22 cellular contexts compared by ENCODE assay signal in genomic region chr3:127997961-127998360, GRCh38. TPM values are rescaled to one million over a fixed set of nuclear protein-coding genes. Genes with fewer than 3 reads are reported as not detected.
A peak's percentile ranks its signal among the peaks of the same experiment; 100 is the strongest.
DNase-seq lines count a peak whose midpoint lies in the region; ATAC-seq, FAIRE-seq and TF ChIP-seq lines count a peak whose summit lies in the region.
"Had no signal": no experiment of that assay in that cellular context is flagged by ENCODE, and none has a peak within 500 bp of the region (broad histone marks: within the 10 kb centered on the region; RNA-seq: fewer than 3 reads in every experiment).

No MANE protein-coding gene starts in this region.

- TF ChIP-seq CTCF in bronchial epithelial cell (IDR thresholded peaks at IDR 0.05; ENCODE audit: insufficient read depth, low read length, severe bottlenecking) (no peak), progenitor cell of endocrine pancreas (IDR thresholded peaks at IDR 0.05; ENCODE audit: unreplicated experiment) (no peak)

- H3K4me3 ChIP-seq in bronchial epithelial cell (ENCODE audit: low read depth, low read length) = no peak overlapping the region
- H3K4me3 ChIP-seq: dorsolateral prefrontal cortex, heart left ventricle, suprapubic skin, vagina had no signal

- FAIRE-seq in bronchial epithelial cell (lab: Jason Lieb, UNC) = no peak
- FAIRE-seq: endothelial cell of umbilical vein had no signal

- no peaks in the 10 kb centered on the region for H3K36me3 ChIP-seq in bronchial epithelial cell (ENCODE audit: control insufficient read depth, insufficient read depth, low read length)
- H3K36me3 ChIP-seq: heart left ventricle, suprapubic skin, vagina had no signal

- H3K27me3 Mint-ChIP-seq in progenitor cell of endocrine pancreas = peaks cover 11% of the 10 kb centered on the region

- no peaks in the 10 kb centered on the region for H3K27me3 ChIP-seq in bronchial epithelial cell (ENCODE audit: control insufficient read depth, insufficient read depth, low read length)
- H3K27me3 ChIP-seq: dorsolateral prefrontal cortex, heart left ventricle, suprapubic skin, vagina had no signal

- ATAC-seq in GM21526 (IDR thresholded peaks at IDR 0.05; ENCODE audit: low FRiP score, unreplicated experiment) = no peak
- ATAC-seq: left colon; naive thymus-derived CD8-positive, alpha-beta T cell had no signal

- peaks cover 11% of the 10 kb centered on the region for H3K4me1 Mint-ChIP-seq in progenitor cell of endocrine pancreas (ENCODE audit: low read depth)
- H3K4me1 Mint-ChIP-seq: activated B cell treated with CpG ODN at 0.5 μM for 24 hours; activated naive CD8-positive, alpha-beta T cell treated with anti-CD3 and anti-CD28 coated beads, Interleukin-2, amount 10 ng/mL, durations not matched to agents 7 days and 5 days had no signal

- peak overlapping the region; percentile 73 for H3K27ac Mint-ChIP-seq in progenitor cell of endocrine pancreas
- H3K27ac Mint-ChIP-seq: activated B cell treated with CpG ODN at 0.5 μM for 24 hours; activated naive CD8-positive, alpha-beta T cell treated with anti-CD3 and anti-CD28 coated beads, Interleukin-2, amount 10 ng/mL, durations not matched to agents 7 days and 5 days; activated T-helper 2 cell treated with anti-CD3 and anti-CD28 coated beads, Interferon-gamma antibody, Interleukin-2, Interleukin-4, amounts not matched to agents 10 μg/mL and 5 μg/mL and 100 μg/mL, durations not matched to agents 14 hours and 24 hours and 36 hours had no signal

- no peaks in the 10 kb centered on the region for H3K36me3 Mint-ChIP-seq in progenitor cell of endocrine pancreas (ENCODE audit: insufficient read depth)
- H3K36me3 Mint-ChIP-seq: activated naive CD8-positive, alpha-beta T cell treated with anti-CD3 and anti-CD28 coated beads, Interleukin-2, amount 10 ng/mL, durations not matched to agents 7 days and 5 days; naive thymus-derived CD8-positive, alpha-beta T cell had no signal

- no peak overlapping the region for H3K4me3 Mint-ChIP-seq in progenitor cell of endocrine pancreas (ENCODE audit: low read depth)
- H3K4me3 Mint-ChIP-seq: activated B cell treated with CpG ODN at 0.5 μM for 24 hours; activated naive CD8-positive, alpha-beta T cell treated with anti-CD3 and anti-CD28 coated beads, Interleukin-2, amount 10 ng/mL, durations not matched to agents 7 days and 5 days; naive thymus-derived CD8-positive, alpha-beta T cell had no signal

- H3K9me3 Mint-ChIP-seq in progenitor cell of endocrine pancreas (ENCODE audit: low read depth) = peaks cover 6% of the 10 kb centered on the region
- H3K9me3 Mint-ChIP-seq: activated B cell treated with CpG ODN at 0.5 μM for 24 hours; activated naive CD8-positive, alpha-beta T cell treated with anti-CD3 and anti-CD28 coated beads, Interleukin-2, amount 10 ng/mL, durations not matched to agents 7 days and 5 days; activated T-helper 2 cell treated with anti-CD3 and anti-CD28 coated beads, Interferon-gamma antibody, Interleukin-2, Interleukin-4, amounts not matched to agents 10 μg/mL and 5 μg/mL and 100 μg/mL, durations not matched to agents 14 hours and 24 hours and 36 hours; naive thymus-derived CD8-positive, alpha-beta T cell had no signal

- DNase-seq in HuH-7 (ENCODE audit: low spot score) = peak; percentile 57
- DNase-seq in NCI-H1694 treated with DMSO at 0.1 percent for 48 hours (lab: John Stamatoyannopoulos, UW) = peak; percentile 54
- peak; percentile 89 for DNase-seq in bronchial epithelial cell (ENCODE audit: low read depth)
- DNase-seq in progenitor cell of endocrine pancreas (ENCODE audit: low spot score, unreplicated experiment) = no peak
- DNase-seq in hepatic stellate cell (ENCODE audit: low spot score) = no peak
- DNase-seq in NCI-H1436 (lab: John Stamatoyannopoulos, UW) = no peak
- DNase-seq: activated B cell treated with CpG ODN at 0.5 μM for 24 hours; activated CD4-positive, alpha-beta T cell treated with anti-CD3 and anti-CD28 coated beads, Interleukin-2, amount 50 U/mL, for 4 hours; activated CD8-positive, alpha-beta memory T cell treated with anti-CD3 and anti-CD28 coated beads, Interleukin-2, amount 50 U/mL, for 4 hours; activated naive CD8-positive, alpha-beta T cell treated with anti-CD3 and anti-CD28 coated beads, Interleukin-2, amount 10 ng/mL, durations not matched to agents 7 days and 5 days; DMS79 treated with DMSO at 0.1 percent for 48 hours; dorsolateral prefrontal cortex; heart left ventricle; left colon; naive thymus-derived CD8-positive, alpha-beta T cell; NCI-H187; NCI-H446 had no signal

RNA-seq across cellular contexts. Expression of gene SEC61A1, which starts 54.3 kb away (rescaled TPM):
- total RNA-seq in bronchial epithelial cell (202 and 256 TPM in 2 replicates), progenitor cell of endocrine pancreas (171 and 176 TPM in 2 replicates)

Comparison
In these comparisons a context has a peak if more than half of its experiments do, and no peak if none do; other contexts are left out.
1. DNase-seq: peak in HuH-7 (single experiment), NCI-H1694 treated with DMSO at 0.1 percent for 48 hours (single experiment) and bronchial epithelial cell (single experiment); none in progenitor cell of endocrine pancreas (single experiment), hepatic stellate cell (single experiment) and NCI-H1436 (single experiment).